In the genomic region with DNA sequence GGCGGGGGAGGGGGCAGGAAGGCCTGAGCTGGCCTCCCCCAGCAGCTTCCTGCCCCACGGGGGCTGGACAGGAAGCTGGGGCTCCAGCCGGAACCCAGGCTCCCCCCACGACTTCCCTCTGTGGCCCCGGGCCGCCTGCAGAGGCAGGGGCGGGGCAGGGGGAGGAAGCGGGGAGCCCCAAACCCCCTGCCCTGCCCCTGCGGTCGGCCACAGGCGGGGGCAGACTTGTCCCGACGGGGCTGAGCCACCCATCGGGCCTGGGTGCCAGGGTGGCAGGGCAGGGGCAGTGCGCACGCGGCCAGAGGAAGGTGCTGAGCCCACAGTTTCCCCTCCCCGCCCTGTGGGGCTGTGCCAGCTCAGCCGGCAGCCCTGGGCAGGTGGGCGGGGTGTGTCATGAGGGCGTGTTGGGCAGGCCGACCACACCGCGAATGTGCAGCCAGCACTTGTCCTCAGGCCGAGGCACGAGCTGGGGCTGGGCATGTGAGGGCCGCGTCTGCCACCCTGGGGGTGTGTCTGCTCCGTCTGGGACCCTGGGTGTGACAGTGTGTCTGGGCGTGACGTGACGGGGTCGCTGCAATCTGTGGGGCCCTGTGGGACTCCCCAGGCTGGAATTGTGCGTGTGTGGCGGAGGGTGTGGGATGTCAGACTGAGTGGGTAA, we compare ENCODE assay signal across 1 cellular context.
TF ChIP-seq lines count a peak whose summit lies in the region.

No MANE protein-coding gene starts in this region.

TF ChIP-seq in H1, 55 proteins besides CTCF, POLR2A, EP300 and RAD21:
- TF ChIP-seq ASH2L (IDR thresholded peaks at IDR 0.05; ENCODE audit: low read length) = no peak
- no peak for TF ChIP-seq FOSL1 (IDR thresholded peaks at IDR 0.05; ENCODE audit: insufficient read depth, low read depth, low read length)
- TF ChIP-seq, protein P1, sequence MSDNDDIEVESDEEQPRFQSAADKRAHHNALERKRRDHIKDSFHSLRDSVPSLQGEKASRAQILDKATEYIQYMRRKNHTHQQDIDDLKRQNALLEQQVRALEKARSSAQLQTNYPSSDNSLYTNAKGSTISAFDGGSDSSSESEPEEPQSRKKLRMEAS (IDR thresholded peaks at IDR 0.05) = peak; percentile 54
- no peak for TF ChIP-seq SUZ12 (IDR thresholded peaks at IDR 0.05; ENCODE audit: low read length)
- TF ChIP-seq KDM5A (IDR thresholded peaks at IDR 0.05; ENCODE audit: low read length) = no peak
- no peak for TF ChIP-seq GTF2F1 (IDR thresholded peaks at IDR 0.05; ENCODE audit: borderline replicate concordance, low read depth, low read length)
- TF ChIP-seq TAF1 (IDR thresholded peaks at IDR 0.05; ENCODE audit: low read depth, low read length) = no peak
- TF ChIP-seq HDAC2 (IDR thresholded peaks at IDR 0.05; ENCODE audit: borderline replicate concordance in 1 of 2, low read depth in 2 of 2, low read length in 2 of 2) = no peak
